ENCODE assay signal across 2 cellular contexts in the genomic region with DNA sequence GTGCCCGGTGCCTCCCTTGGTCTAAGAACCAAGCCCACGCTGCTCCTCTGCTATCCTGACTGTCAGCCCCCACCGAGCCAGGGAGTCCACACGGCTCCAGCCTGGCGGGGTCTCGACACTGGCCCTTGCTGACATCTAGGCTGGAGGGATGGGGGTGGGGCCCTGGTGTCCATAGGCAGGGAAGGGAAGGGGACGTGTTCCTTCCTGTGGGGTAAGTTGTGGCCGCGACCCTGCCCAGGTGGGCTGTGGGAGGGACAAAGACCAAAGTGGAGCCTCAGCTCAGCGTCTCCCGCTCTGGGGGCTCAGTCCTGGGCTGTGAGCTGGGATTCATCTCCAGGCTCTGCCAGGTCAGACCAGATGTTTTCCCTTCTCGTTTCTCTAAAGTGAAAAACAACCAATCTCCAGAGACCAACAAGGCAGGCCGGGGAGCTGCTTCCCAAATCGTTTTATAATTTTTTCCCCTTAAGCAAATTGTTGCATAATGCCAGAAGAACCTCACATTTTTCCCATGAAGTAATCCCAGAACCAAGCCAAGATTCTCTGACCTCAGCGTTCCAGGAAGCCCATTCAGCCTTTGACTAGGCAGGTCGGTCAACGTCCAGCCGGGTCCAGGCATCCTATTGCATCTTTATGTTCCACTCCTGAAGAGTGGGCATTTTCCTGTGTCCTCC.
TF ChIP-seq lines count a peak whose summit lies in the region.

No MANE protein-coding gene starts in this region.

TF ChIP-seq in liver, 16 proteins besides CTCF, POLR2A, EP300 and RAD21 (continued from another document):
- TF ChIP-seq REST (IDR thresholded peaks at IDR 0.05) (no peak), FOXA1 (IDR thresholded peaks at IDR 0.05) (no peak), RXRA (IDR thresholded peaks at IDR 0.05) (no peak), MAX (IDR thresholded peaks at IDR 0.05) (no peak), JUND (IDR thresholded peaks at IDR 0.05) (no peak), SP1 (IDR thresholded peaks at IDR 0.05) (no peak), FOXA2 (IDR thresholded peaks at IDR 0.05) (no peak), HNF4A (conservative IDR thresholded peaks at IDR 0.05) (no peak)

TF ChIP-seq in HepG2, 621 proteins besides CTCF, POLR2A, EP300 and RAD21 (continued from another document):
- no peak for TF ChIP-seq ZBTB26 (CRISPR knock-in tag; IDR thresholded peaks at IDR 0.05; ENCODE audit: borderline replicate concordance)
- no peak for TF ChIP-seq HOXA5 (CRISPR knock-in tag; IDR thresholded peaks at IDR 0.05)
